ENCODE assay signal across 11 cellular contexts in genomic region chr2:42142476-42143184, GRCh38. TPM values are rescaled to one million over a fixed set of nuclear protein-coding genes. Genes with fewer than 3 reads are reported as not detected.
DNase-seq lines count a peak whose midpoint lies in the region; FAIRE-seq and TF ChIP-seq lines count a peak whose summit lies in the region.
"Had no signal": no experiment of that assay in that cellular context is flagged by ENCODE, and none has a peak within 500 bp of the region (broad histone marks: within the 10 kb centered on the region; RNA-seq: fewer than 3 reads in every experiment).

No MANE protein-coding gene starts in this region.

- POLR2A ChIA-PET in AG04449 (lab: Yijun Ruan, JAX): interaction anchor here (0.7 to 1.7 kb wide), 7 partner anchors 10 to 92 kb away, joined by 3 to 27 read pairs (median 4); no protein-coding TSS in a partner anchor

- H3K27ac Mint-ChIP-seq in chondrocyte (ENCODE audit: unreplicated experiment): peak overlapping the region; percentile 97
- H3K27ac Mint-ChIP-seq in neural crest cell (ENCODE audit: unreplicated experiment): no peak overlapping the region

- H3K4me3 Mint-ChIP-seq in chondrocyte (ENCODE audit: unreplicated experiment): peak overlapping the region; percentile 62
- H3K4me3 Mint-ChIP-seq in neural crest cell: peak overlapping the region; percentile 36

- CTCF ChIA-PET in AG04449 (lab: Yijun Ruan, JAX): interaction anchor here (0.8 to 1.5 kb wide), 4 partner anchors 32 to 186 kb away, joined by 3 to 4 read pairs (median 4); no protein-coding TSS in a partner anchor

- peaks cover 62% of the 10 kb centered on the region for H3K4me1 Mint-ChIP-seq in chondrocyte (ENCODE audit: low read depth)
- H3K4me1 Mint-ChIP-seq in neural crest cell: peaks cover 24% of the 10 kb centered on the region

- peaks cover 4% of the 10 kb centered on the region for H3K9me3 Mint-ChIP-seq in chondrocyte (ENCODE audit: low read depth)
- no peaks in the 10 kb centered on the region for H3K9me3 Mint-ChIP-seq in neural crest cell

- TF ChIP-seq POLR2A in NB4 (IDR thresholded peaks at IDR 0.05; ENCODE audit: extremely low read depth, insufficient read length): no peak

- H3K27me3 Mint-ChIP-seq in chondrocyte (ENCODE audit: low read depth) (no peaks in the 10 kb centered on the region), neural crest cell (ENCODE audit: low read depth) (no peaks in the 10 kb centered on the region)

- H3K4me3 ChIP-seq in AG04449 (ENCODE audit: low read depth, low read length): peak overlapping the region; percentile 9; the same call in 1 of the 2 replicates
- H3K4me3 ChIP-seq in NB4 (ENCODE audit: low read depth, low read length): no peak overlapping the region

- no peak for TF ChIP-seq CTCF in AG04449 (IDR thresholded peaks at IDR 0.05; ENCODE audit: insufficient read depth, low read length, missing control alignments)
- TF ChIP-seq CTCF in NB4 (IDR thresholded peaks at IDR 0.05; ENCODE audit: low read depth, low read length): no peak
- TF ChIP-seq CTCF in chondrocyte (IDR thresholded peaks at IDR 0.05): no peak
- no peak for TF ChIP-seq CTCF in neural crest cell (conservative IDR thresholded peaks at IDR 0.05)

- no peak for DNase-seq in AG04449 (ENCODE audit: low read depth, low spot score)
- peak; percentile 22 for DNase-seq in NB4 (ENCODE audit: low read depth)
- no peak for DNase-seq in chondrocyte (ENCODE audit: low spot score)
- DNase-seq in neural crest cell (ENCODE audit: low read depth, low spot score): no peak
- DNase-seq in GM19239 (ENCODE audit: insufficient read length, low spot score): no peak
- no peak for DNase-seq in ureter (ENCODE audit: low spot score)
- DNase-seq in activated CD4-positive, alpha-beta T cell treated with anti-CD3 and anti-CD28 coated beads for 1 hour: no peak
- no peak for DNase-seq in foreskin melanocyte
- DNase-seq: colonic mucosa, KBM-7, T-helper 1 cell had no signal

- H3K36me3 Mint-ChIP-seq in chondrocyte (ENCODE audit: low read depth): peaks cover 1% of the 10 kb centered on the region
- no peaks in the 10 kb centered on the region for H3K36me3 Mint-ChIP-seq in neural crest cell (ENCODE audit: low read depth)

- FAIRE-seq in GM19239 (lab: Jason Lieb, UNC): no peak

RNA-seq across cellular contexts. Expression of gene EML4, which starts 26.5 kb away (rescaled TPM):
- total RNA-seq in chondrocyte: 49.5 to 50.0 TPM (median 49.9 TPM) in 3 replicates
- 72.0 and 72.2 TPM in 2 replicates for total RNA-seq in neural crest cell
- 99.1 TPM for total RNA-seq in ureter
